In genomic region chr22:23824476-23825245, GRCh38 we compare ENCODE assay signal across 12 cellular contexts. TPM values are rescaled to one million over a fixed set of nuclear protein-coding genes. Genes with fewer than 3 reads are reported as not detected.
A peak's percentile ranks its signal among the peaks of the same experiment; 100 is the strongest.
DNase-seq lines count a peak whose midpoint lies in the region; ATAC-seq and TF ChIP-seq lines count a peak whose summit lies in the region.
"Had no signal": no experiment of that assay in that cellular context is flagged by ENCODE, and none has a peak within 500 bp of the region (broad histone marks: within the 10 kb centered on the region; RNA-seq: fewer than 3 reads in every experiment).

No MANE protein-coding gene starts in this region.

- peaks cover 10% of the 10 kb centered on the region for H3F3A ChIP-seq in smooth muscle cell (ENCODE audit: low read depth)

- no peak overlapping the region for H3K4me3 Mint-ChIP-seq in activated CD4-positive, alpha-beta memory T cell treated with anti-CD3 and anti-CD28 coated beads, Interleukin-2, amount 10 ng/mL, durations not matched to agents 7 days and 5 days
- no peak overlapping the region for H3K4me3 Mint-ChIP-seq in activated CD4-positive, alpha-beta memory T cell treated with anti-CD3 and anti-CD28 coated beads for 36 hours

- no peak overlapping the region for H3K4me2 ChIP-seq in smooth muscle cell

- no peak overlapping the region for H3K9ac ChIP-seq in smooth muscle cell (ENCODE audit: low read depth)

- ATAC-seq in Right ventricle myocardium superior (ENCODE audit: poor library complexity): no peak
- ATAC-seq: activated naive CD4-positive, alpha-beta T cell treated with anti-CD3 and anti-CD28 coated beads, Interleukin-2, amount 50 U/mL, for 72 hours had no signal

- H3K9me3 Mint-ChIP-seq in activated CD4-positive, alpha-beta memory T cell treated with anti-CD3 and anti-CD28 coated beads, Interleukin-2, amount 10 ng/mL, durations not matched to agents 7 days and 5 days: no peaks in the 10 kb centered on the region
- H3K9me3 Mint-ChIP-seq in activated CD4-positive, alpha-beta memory T cell treated with anti-CD3 and anti-CD28 coated beads for 36 hours: no peaks in the 10 kb centered on the region
- H3K9me3 Mint-ChIP-seq: activated naive CD4-positive, alpha-beta T cell treated with anti-CD3 and anti-CD28 coated beads, Interleukin-2, amount 50 U/mL, for 72 hours had no signal

- no peaks in the 10 kb centered on the region for H3K79me2 ChIP-seq in smooth muscle cell (ENCODE audit: low read depth)

- peaks cover 5% of the 10 kb centered on the region for H4K20me1 ChIP-seq in smooth muscle cell (ENCODE audit: low read depth)

- no peaks in the 10 kb centered on the region for H3K27me3 Mint-ChIP-seq in activated CD4-positive, alpha-beta memory T cell treated with anti-CD3 and anti-CD28 coated beads, Interleukin-2, amount 10 ng/mL, durations not matched to agents 7 days and 5 days
- H3K27me3 Mint-ChIP-seq in activated CD4-positive, alpha-beta memory T cell treated with anti-CD3 and anti-CD28 coated beads for 36 hours: no peaks in the 10 kb centered on the region

- TF ChIP-seq CTCF in smooth muscle cell (IDR thresholded peaks at IDR 0.05; ENCODE audit: borderline replicate concordance, insufficient read depth, poor library complexity, severe bottlenecking): no peak

- H3K4me3 ChIP-seq in smooth muscle cell: no peak overlapping the region
- H3K4me3 ChIP-seq: MG63 had no signal

- POLR2A ChIA-PET in activated CD4-positive, alpha-beta memory T cell treated with anti-CD3 and anti-CD28 coated beads, Interleukin-2, amount 10 ng/mL, durations not matched to agents 7 days and 5 days (lab: Charles Lee): interaction anchor here (1.3 to 1.6 kb wide), 2 partner anchors 33 to 37 kb away, joined by 3 to 4 read pairs; partner anchors contain the start of gene SLC2A11
- POLR2A ChIA-PET in activated CD4-positive, alpha-beta memory T cell treated with anti-CD3 and anti-CD28 coated beads for 36 hours (lab: Charles Lee): no interaction called here

- H3K36me3 Mint-ChIP-seq in activated CD4-positive, alpha-beta memory T cell treated with anti-CD3 and anti-CD28 coated beads, Interleukin-2, amount 10 ng/mL, durations not matched to agents 7 days and 5 days (ENCODE audit: low read depth): peaks cover 65% of the 10 kb centered on the region
- H3K36me3 Mint-ChIP-seq in activated CD4-positive, alpha-beta memory T cell treated with anti-CD3 and anti-CD28 coated beads for 36 hours: peaks cover 27% of the 10 kb centered on the region
- H3K36me3 Mint-ChIP-seq: activated naive CD4-positive, alpha-beta T cell treated with anti-CD3 and anti-CD28 coated beads, Interleukin-2, amount 50 U/mL, for 72 hours had no signal

- no peaks in the 10 kb centered on the region for H3K9me3 ChIP-seq in smooth muscle cell (replicated peaks; ENCODE audit: low read depth)
- H3K9me3 ChIP-seq: MG63, neutrophil had no signal

- CTCF ChIA-PET in activated CD4-positive, alpha-beta memory T cell treated with anti-CD3 and anti-CD28 coated beads, Interleukin-2, amount 10 ng/mL, durations not matched to agents 7 days and 5 days (lab: Charles Lee): interaction anchor here (1.0 kb wide), 1 partner anchor 70 kb away, joined by 4 read pairs; the partner anchor contains the start of gene MIF
- CTCF ChIA-PET in activated CD4-positive, alpha-beta memory T cell treated with anti-CD3 and anti-CD28 coated beads for 36 hours (lab: Charles Lee): interaction anchor here (0.6 to 1.4 kb wide), 2 partner anchors 70 to 151 kb away, joined by 3 to 4 read pairs; partner anchors contain the start of gene MIF

- intact Hi-C loops in activated CD4-positive, alpha-beta memory T cell treated with anti-CD3 and anti-CD28 coated beads for 36 hours (cut with micrococcal nuclease): no loop called here
- intact Hi-C loops in Right ventricle myocardium superior (cut with DNase I): no loop called here

- DNase-seq in activated CD4-positive, alpha-beta memory T cell treated with anti-CD3 and anti-CD28 coated beads, Interleukin-2, amount 10 ng/mL, durations not matched to agents 7 days and 5 days: no peak
- no peak for DNase-seq in activated CD4-positive, alpha-beta memory T cell treated with anti-CD3 and anti-CD28 coated beads for 36 hours
- peak; percentile 34 for DNase-seq in Right ventricle myocardium superior
- no peak for DNase-seq in smooth muscle cell (lab: John Stamatoyannopoulos, UW; ENCODE audit: unreplicated experiment)
- DNase-seq in NCI-H1105 (lab: John Stamatoyannopoulos, UW): no peak
- DNase-seq in NCI-H2081 (lab: John Stamatoyannopoulos, UW): no peak
- DNase-seq: activated CD8-positive, alpha-beta memory T cell treated with anti-CD3 and anti-CD28 coated beads for 24 hours; GDM1; MG63; SHP77 treated with DMSO at 0.1 percent for 48 hours had no signal

- no peaks in the 10 kb centered on the region for H3K36me3 ChIP-seq in smooth muscle cell (ENCODE audit: low read depth)

- no peaks in the 10 kb centered on the region for H3K4me1 ChIP-seq in smooth muscle cell (ENCODE audit: low read depth)

- peak overlapping the region; percentile 37 for H3K27ac Mint-ChIP-seq in activated CD4-positive, alpha-beta memory T cell treated with anti-CD3 and anti-CD28 coated beads, Interleukin-2, amount 10 ng/mL, durations not matched to agents 7 days and 5 days
- no peak overlapping the region for H3K27ac Mint-ChIP-seq in activated CD4-positive, alpha-beta memory T cell treated with anti-CD3 and anti-CD28 coated beads for 36 hours

- 89% methylated on average over 13 of the region's 13 CpGs for WGBS in smooth muscle cell (ENCODE audit: low lambda C conversion rate)

- H3K27ac ChIP-seq in smooth muscle cell (ENCODE audit: low read depth): peak overlapping the region; percentile 73
- H3K27ac ChIP-seq: neutrophil had no signal

- peaks cover 46% of the 10 kb centered on the region for H3K4me1 Mint-ChIP-seq in activated CD4-positive, alpha-beta memory T cell treated with anti-CD3 and anti-CD28 coated beads, Interleukin-2, amount 10 ng/mL, durations not matched to agents 7 days and 5 days
- H3K4me1 Mint-ChIP-seq in activated CD4-positive, alpha-beta memory T cell treated with anti-CD3 and anti-CD28 coated beads for 36 hours (ENCODE audit: low read depth): peaks cover 7% of the 10 kb centered on the region

- no peaks in the 10 kb centered on the region for H3K27me3 ChIP-seq in smooth muscle cell (ENCODE audit: low read depth)
- H3K27me3 ChIP-seq: MG63, neutrophil had no signal

- no peak overlapping the region for H2AFZ ChIP-seq in smooth muscle cell (ENCODE audit: low read depth)

RNA-seq across cellular contexts. Expression of gene DERL3, which starts 14.1 kb away (rescaled TPM):
- total RNA-seq in activated CD4-positive, alpha-beta memory T cell treated with anti-CD3 and anti-CD28 coated beads, Interleukin-2, amount 10 ng/mL, durations not matched to agents 7 days and 5 days: 1 to 10 TPM; 7.8 to 8.3 TPM
- 1 to 10 TPM; 8.1 to 9.7 TPM for total RNA-seq in activated CD4-positive, alpha-beta memory T cell treated with anti-CD3 and anti-CD28 coated beads for 36 hours
- 2.8 TPM for total RNA-seq in Right ventricle myocardium superior
- 0.40 and 0.63 TPM in 2 replicates for total RNA-seq in smooth muscle cell
- polyA plus RNA-seq in smooth muscle cell: 2.0 and 4.2 TPM in 2 replicates

RNA-seq across cellular contexts. Expression of gene SLC2A11, which starts 33.0 kb away (rescaled TPM):
- total RNA-seq in activated CD4-positive, alpha-beta memory T cell treated with anti-CD3 and anti-CD28 coated beads, Interleukin-2, amount 10 ng/mL, durations not matched to agents 7 days and 5 days: 1 to 10 TPM; 6.5 TPM
- total RNA-seq in activated CD4-positive, alpha-beta memory T cell treated with anti-CD3 and anti-CD28 coated beads for 36 hours: 1 to 10 TPM; 6.8 to 8.9 TPM
- total RNA-seq in Right ventricle myocardium superior (19.8 TPM), smooth muscle cell (1.5 and 9.5 TPM in 2 replicates)
- polyA plus RNA-seq in smooth muscle cell: 3.5 and 6.3 TPM in 2 replicates

RNA-seq across cellular contexts. Expression of gene SMARCB1, which starts 37.9 kb away (rescaled TPM):
- 10 to 100 TPM; 65.6 to 66.9 TPM for total RNA-seq in activated CD4-positive, alpha-beta memory T cell treated with anti-CD3 and anti-CD28 coated beads, Interleukin-2, amount 10 ng/mL, durations not matched to agents 7 days and 5 days
- 10 to 100 TPM; 71.3 to 72.5 TPM for total RNA-seq in activated CD4-positive, alpha-beta memory T cell treated with anti-CD3 and anti-CD28 coated beads for 36 hours
- total RNA-seq in Right ventricle myocardium superior (46.6 TPM), smooth muscle cell (65.8 and 93.4 TPM in 2 replicates)
- 93.8 and 124 TPM in 2 replicates for polyA plus RNA-seq in smooth muscle cell

RNA-seq across cellular contexts. Expression of gene MMP11, which starts 52.0 kb away (rescaled TPM):
- under 1 TPM; 0.20 to 0.28 TPM for total RNA-seq in activated CD4-positive, alpha-beta memory T cell treated with anti-CD3 and anti-CD28 coated beads, Interleukin-2, amount 10 ng/mL, durations not matched to agents 7 days and 5 days
- 1 to 10 TPM in 1 of 2 experiments, under 1 TPM in 1; 0.70 to 1.0 TPM for total RNA-seq in activated CD4-positive, alpha-beta memory T cell treated with anti-CD3 and anti-CD28 coated beads for 36 hours
- total RNA-seq in Right ventricle myocardium superior (25.3 TPM), smooth muscle cell (10.9 and 17.4 TPM in 2 replicates)
- 25.1 and 30.6 TPM in 2 replicates for polyA plus RNA-seq in smooth muscle cell

RNA-seq across cellular contexts. Expression of gene CHCHD10, which starts 56.9 kb away (rescaled TPM):
- 10 to 100 TPM; 62.4 to 63.2 TPM for total RNA-seq in activated CD4-positive, alpha-beta memory T cell treated with anti-CD3 and anti-CD28 coated beads, Interleukin-2, amount 10 ng/mL, durations not matched to agents 7 days and 5 days
- 100 to 1,000 TPM; 144 to 157 TPM for total RNA-seq in activated CD4-positive, alpha-beta memory T cell treated with anti-CD3 and anti-CD28 coated beads for 36 hours
- 1,600 TPM for total RNA-seq in Right ventricle myocardium superior
- 4.9 and 6.0 TPM in 2 replicates for total RNA-seq in smooth muscle cell
- 53.1 and 57.6 TPM in 2 replicates for polyA plus RNA-seq in smooth muscle cell
